Comparison of ENCODE assay signal across 11 cellular contexts in the genomic region with DNA sequence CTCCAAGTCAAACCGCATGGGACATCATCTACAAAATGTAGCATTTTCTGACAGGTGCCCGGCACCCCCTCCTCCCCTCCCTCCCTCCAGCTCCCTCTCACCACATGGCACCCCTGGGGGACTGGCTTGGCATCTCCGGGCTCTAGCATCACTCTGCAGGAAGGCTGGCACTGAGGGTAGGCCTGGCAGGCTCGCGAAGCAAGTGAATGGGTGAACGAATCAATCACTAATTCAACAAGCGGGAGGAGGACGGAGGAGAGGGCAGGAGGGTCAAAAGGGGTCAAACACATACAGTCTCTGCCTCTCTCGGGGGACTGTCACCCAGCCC.
"Had no signal": no experiment of that assay in that cellular context is flagged by ENCODE, and none has a peak within 500 bp of the region (broad histone marks: within the 10 kb centered on the region; RNA-seq: fewer than 3 reads in every experiment).

No MANE protein-coding gene starts in this region.

- H3K9me3 Mint-ChIP-seq: activated T-helper 1 cell treated with anti-CD3 and anti-CD28 coated beads, Interleukin-12 subunit alpha, Interleukin-12 subunit beta, Interleukin-2, Interleukin-4 antibody, amounts not matched to agents 30 ng/mL and 10 ng/mL and 1 ng/mL, durations not matched to agents 14 hours and 24 hours and 36 hours; stimulated activated effector memory CD8-positive, alpha-beta T cell treated with anti-CD3 and anti-CD28 coated beads, Interleukin-12 subunit alpha, Interleukin-12 subunit beta, amount 100 ng/mL, for 72 hours had no signal

- H3K36me3 ChIP-seq: left lung, ovary had no signal

- H3K4me3 Mint-ChIP-seq: activated CD8-positive, alpha-beta T cell treated with anti-CD3 and anti-CD28 coated beads for 36 hours; activated T-helper 1 cell treated with anti-CD3 and anti-CD28 coated beads, Interleukin-12 subunit alpha, Interleukin-12 subunit beta, Interleukin-2, Interleukin-4 antibody, amounts not matched to agents 30 ng/mL and 10 ng/mL and 1 ng/mL, durations not matched to agents 14 hours and 24 hours and 36 hours; stimulated activated effector memory CD8-positive, alpha-beta T cell treated with anti-CD3 and anti-CD28 coated beads, Interleukin-12 subunit alpha, Interleukin-12 subunit beta, amount 100 ng/mL, for 72 hours; T-cell had no signal

- H3K27ac ChIP-seq: left lung, ovary, tibial nerve had no signal

- H3K9me3 ChIP-seq: ovary had no signal

- H3K4me1 ChIP-seq: left lung, tibial nerve had no signal

- DNase-seq: activated CD4-positive, alpha-beta T cell treated with anti-CD3 and anti-CD28 coated beads for 4 hours; activated CD8-positive, alpha-beta T cell treated with anti-CD3 and anti-CD28 coated beads for 36 hours; activated naive CD4-positive, alpha-beta T cell; mesendoderm; ovary; T-cell had no signal

- H3K27ac Mint-ChIP-seq: activated CD8-positive, alpha-beta T cell treated with anti-CD3 and anti-CD28 coated beads for 36 hours; activated T-helper 1 cell treated with anti-CD3 and anti-CD28 coated beads, Interleukin-12 subunit alpha, Interleukin-12 subunit beta, Interleukin-2, Interleukin-4 antibody, amounts not matched to agents 30 ng/mL and 10 ng/mL and 1 ng/mL, durations not matched to agents 14 hours and 24 hours and 36 hours; stimulated activated effector memory CD8-positive, alpha-beta T cell treated with anti-CD3 and anti-CD28 coated beads, Interleukin-12 subunit alpha, Interleukin-12 subunit beta, amount 100 ng/mL, for 72 hours; T-cell had no signal

- ATAC-seq: activated CD8-positive, alpha-beta T cell treated with anti-CD3 and anti-CD28 coated beads for 36 hours; stimulated activated effector memory CD8-positive, alpha-beta T cell treated with anti-CD3 and anti-CD28 coated beads, Interleukin-12 subunit alpha, Interleukin-12 subunit beta, amount 100 ng/mL, for 72 hours; T-cell had no signal

- H3K36me3 Mint-ChIP-seq: stimulated activated effector memory CD8-positive, alpha-beta T cell treated with anti-CD3 and anti-CD28 coated beads, Interleukin-12 subunit alpha, Interleukin-12 subunit beta, amount 100 ng/mL, for 72 hours; T-cell had no signal

- H3K27me3 ChIP-seq: ovary, tibial nerve had no signal

- H3K4me3 ChIP-seq: left lung, ovary, smooth muscle cell, tibial nerve had no signal

- H3K27me3 Mint-ChIP-seq: activated CD8-positive, alpha-beta T cell treated with anti-CD3 and anti-CD28 coated beads for 36 hours had no signal
